In the genomic region with DNA sequence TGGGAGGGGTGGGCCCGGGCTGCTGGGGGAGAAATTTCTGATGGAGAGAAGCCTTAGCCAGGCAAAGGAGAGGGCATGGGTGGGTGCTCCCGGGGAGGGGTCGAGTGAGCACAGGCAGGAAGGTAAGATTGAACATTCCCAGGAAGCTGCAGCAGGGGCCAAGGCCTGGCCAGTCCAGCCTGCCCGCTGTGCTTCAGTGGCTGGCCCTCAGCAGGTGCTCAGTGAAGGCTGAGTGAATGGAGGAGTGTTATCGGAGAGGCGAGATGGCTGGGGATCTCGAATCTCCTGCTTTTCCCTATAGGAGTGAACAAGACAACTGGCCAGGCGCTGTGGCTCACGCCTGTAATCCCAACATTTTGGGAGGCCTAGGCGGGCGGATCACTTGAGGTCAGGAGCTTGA, we compare ENCODE assay signal across 18 cellular contexts.
"Had no signal": no experiment of that assay in that cellular context is flagged by ENCODE, and none has a peak within 500 bp of the region (broad histone marks: within the 10 kb centered on the region; RNA-seq: fewer than 3 reads in every experiment).

No MANE protein-coding gene starts in this region.

- H3K9me3 Mint-ChIP-seq: central memory CD8-positive, alpha-beta T cell; natural killer cell treated with Interleukin-12 subunit alpha and Interleukin-12 subunit beta and Interleukin-15 and Interleukin-18, amount 100 ng/mL, for 72 hours had no signal

- H3K27me3 ChIP-seq: adrenal gland, body of pancreas, ovary, testis had no signal

- H3K27me3 Mint-ChIP-seq: central memory CD8-positive, alpha-beta T cell had no signal

- H3K9me3 ChIP-seq: adrenal gland, body of pancreas, ovary, testis had no signal

- DNase-seq: activated CD4-positive, alpha-beta T cell treated with anti-CD3 and anti-CD28 coated beads for 4 hours; activated naive CD4-positive, alpha-beta T cell treated with anti-CD3 and anti-CD28 coated beads, Interleukin-2, amount 50 U/mL, for 16 hours; adrenal gland; body of pancreas; dermis blood vessel endothelial cell; erythroblast; glutamatergic neuron; mammary epithelial cell; ovary; stimulated activated CD4-positive, alpha-beta T cell treated with anti-CD3 and anti-CD28 coated beads, Interleukin-4, amount 100 ng/mL, for 1 hour; stimulated activated CD8-positive, alpha-beta memory T cell treated with anti-CD3 and anti-CD28 coated beads, Interleukin-4, amount 100 ng/mL, for 48 hours; stimulated activated naive CD8-positive, alpha-beta T cell treated with anti-CD3 and anti-CD28 coated beads, Interleukin-15, Interleukin-2, amounts not matched to agents 100 U/mL and 50 U/mL, for 24 hours; testis had no signal

- ATAC-seq: body of pancreas; natural killer cell treated with Interleukin-12 subunit alpha and Interleukin-12 subunit beta and Interleukin-15 and Interleukin-18, amount 100 ng/mL, for 72 hours; stimulated activated naive CD8-positive, alpha-beta T cell treated with anti-CD3 and anti-CD28 coated beads, Interleukin-15, Interleukin-2, amounts not matched to agents 100 U/mL and 50 U/mL, for 24 hours had no signal

- H3K36me3 ChIP-seq: adrenal gland, ovary had no signal

- H3K4me3 Mint-ChIP-seq: central memory CD8-positive, alpha-beta T cell; natural killer cell treated with Interleukin-12 subunit alpha and Interleukin-12 subunit beta and Interleukin-15 and Interleukin-18, amount 100 ng/mL, for 72 hours had no signal

- FAIRE-seq: islet of Langerhans, urothelium cell line had no signal

- H3K27ac ChIP-seq: body of pancreas, ovary, testis, VCaP had no signal

- H3K27ac Mint-ChIP-seq: natural killer cell treated with Interleukin-12 subunit alpha and Interleukin-12 subunit beta and Interleukin-15 and Interleukin-18, amount 100 ng/mL, for 72 hours had no signal

- H3K4me3 ChIP-seq: adrenal gland, body of pancreas, ovary, testis had no signal

- H3K36me3 Mint-ChIP-seq: natural killer cell treated with Interleukin-12 subunit alpha and Interleukin-12 subunit beta and Interleukin-15 and Interleukin-18, amount 100 ng/mL, for 72 hours had no signal
